Comparison of ENCODE assay signal across 9 cellular contexts in genomic region chr10:79320785-79321493, GRCh38. TPM values are rescaled to one million over a fixed set of nuclear protein-coding genes. Genes with fewer than 3 reads are reported as not detected.
DNase-seq lines count a peak whose midpoint lies in the region; ATAC-seq, FAIRE-seq and TF ChIP-seq lines count a peak whose summit lies in the region.
"Had no signal": no experiment of that assay in that cellular context is flagged by ENCODE, and none has a peak within 500 bp of the region (broad histone marks: within the 10 kb centered on the region; RNA-seq: fewer than 3 reads in every experiment).

No MANE protein-coding gene starts in this region.

- H2AFZ ChIP-seq in SK-N-SH (ENCODE audit: low read depth), result no peak overlapping the region

- TF ChIP-seq CTCF in SK-N-SH (IDR thresholded peaks at IDR 0.05) (no peak), bronchial epithelial cell (IDR thresholded peaks at IDR 0.05; ENCODE audit: insufficient read depth, low read length, severe bottlenecking) (no peak), suprapubic skin (IDR thresholded peaks at IDR 0.05) (no peak)

- no peaks in the 10 kb centered on the region for H3K79me2 ChIP-seq in SK-N-SH (ENCODE audit: insufficient read depth)

- H3K27ac ChIP-seq in SK-N-SH (ENCODE audit: low read depth in 2 of 2, low read length in 1 of 2), result peak overlapping the region in 1 of 2 experiments; percentile 45; a peak in 2 of 4 replicates
- H3K27ac ChIP-seq in suprapubic skin, result no peak overlapping the region

- no peak overlapping the region for H3K4me2 ChIP-seq in SK-N-SH

- CTCF ChIA-PET in SK-N-SH (lab: Yijun Ruan, JAX), result interaction anchor here (1.2 kb wide), 1 partner anchor 12 kb away, joined by 4 read pairs; no protein-coding TSS in a partner anchor

- H3K36me3 ChIP-seq in SK-N-SH (replicated peaks in 1 of 2; ENCODE audit: control insufficient read depth in 1 of 2, insufficient read depth in 2 of 2, low read length in 1 of 2), result peaks cover 0 to 3% of the 10 kb centered on the region in 2 experiments
- no peaks in the 10 kb centered on the region for H3K36me3 ChIP-seq in bronchial epithelial cell (ENCODE audit: control insufficient read depth, insufficient read depth, low read length)
- H3K36me3 ChIP-seq in suprapubic skin, result no peaks in the 10 kb centered on the region

- POLR2A ChIA-PET in SK-N-SH (lab: Yijun Ruan, JAX), result no interaction called here

- ATAC-seq in SK-N-SH treated with all-trans-retinoic acid at 6 μM for 48 hours, result no peak

- peak; percentile 93 for FAIRE-seq in bronchial epithelial cell (lab: Jason Lieb, UNC)

- 68% methylated on average over 8 of the region's 8 CpGs for WGBS in SK-N-SH (ENCODE audit: low lambda C conversion rate)
- 68% methylated on average over 8 of the region's 8 CpGs for WGBS in suprapubic skin

- peaks cover 35 to 43% of the 10 kb centered on the region in 2 experiments; a peak in 3 of 4 replicates for H3K4me1 ChIP-seq in SK-N-SH (ENCODE audit: control insufficient read depth in 1 of 2, insufficient read depth in 2 of 2, low read depth in 1 of 2, low read length in 1 of 2)
- peaks cover 53% of the 10 kb centered on the region for H3K4me1 ChIP-seq in suprapubic skin

- TF ChIP-seq POLR2A in suprapubic skin (IDR thresholded peaks at IDR 0.05), result no peak

- no peak for TF ChIP-seq RAD21 in SK-N-SH (IDR thresholded peaks at IDR 0.05; ENCODE audit: low read length)

- H3K9me3 ChIP-seq in SK-N-SH, result no peaks in the 10 kb centered on the region
- no peaks in the 10 kb centered on the region for H3K9me3 ChIP-seq in suprapubic skin

- no peak overlapping the region for H3K9ac ChIP-seq in SK-N-SH

- no peaks in the 10 kb centered on the region for H4K20me1 ChIP-seq in SK-N-SH (ENCODE audit: insufficient read depth)

- TF ChIP-seq EP300 in SK-N-SH (IDR thresholded peaks at IDR 0.05; ENCODE audit: borderline replicate concordance in 1 of 2, low read depth in 1 of 2, low read length in 1 of 2) (peak in 1 of 2 experiments; percentile 43; a peak in 1 of 4 replicates), suprapubic skin (IDR thresholded peaks at IDR 0.05) (no peak)

- H3K4me3 ChIP-seq in SK-N-SH (ENCODE audit: low read depth in 2 of 2, low read length in 1 of 2), result no peak overlapping the region
- no peak overlapping the region for H3K4me3 ChIP-seq in bronchial epithelial cell (ENCODE audit: low read depth, low read length)
- H3K4me3 ChIP-seq in suprapubic skin, result no peak overlapping the region

- no peaks in the 10 kb centered on the region for H3K9me2 ChIP-seq in SK-N-SH

- peaks cover 39% of the 10 kb centered on the region for H3F3A ChIP-seq in SK-N-SH (replicated peaks; ENCODE audit: insufficient read depth)

- DNase-seq in SK-N-SH, result no peak
- DNase-seq in NOMO-1 treated with DMSO at 0.1 percent for 48 hours (lab: John Stamatoyannopoulos, UW; ENCODE audit: unreplicated experiment), result peak; percentile 95
- DNase-seq in bronchial epithelial cell (ENCODE audit: low read depth), result peak; percentile 100
- DNase-seq in renal cortical epithelial cell (ENCODE audit: low read depth), result peak; percentile 97
- no peak for DNase-seq in NCI-H2029 treated with DMSO at 0.1 percent for 48 hours (lab: John Stamatoyannopoulos, UW)
- DNase-seq in suprapubic skin (ENCODE audit: low spot score in 2 of 2), result no peak
- DNase-seq in putamen (ENCODE audit: low spot score), result no peak
- DNase-seq: NCI-H2081 had no signal

- no peaks in the 10 kb centered on the region for H3K27me3 ChIP-seq in SK-N-SH (ENCODE audit: insufficient read depth)
- no peaks in the 10 kb centered on the region for H3K27me3 ChIP-seq in bronchial epithelial cell (ENCODE audit: control insufficient read depth, insufficient read depth, low read length)
- H3K27me3 ChIP-seq in suprapubic skin, result no peaks in the 10 kb centered on the region

TF ChIP-seq in SK-N-SH, 30 proteins besides CTCF, POLR2A, EP300 and RAD21:
- TF ChIP-seq POLR2AphosphoS5 (IDR thresholded peaks at IDR 0.05; ENCODE audit: low read depth, low read length) (peak; percentile 18; the same call in 1 of the 2 replicates), SIN3A (IDR thresholded peaks at IDR 0.05; ENCODE audit: borderline replicate concordance, low read depth, low read length) (no peak), MAX (IDR thresholded peaks at IDR 0.05; ENCODE audit: low read depth) (peak; percentile 63), YY1 (IDR thresholded peaks at IDR 0.05; ENCODE audit: low read depth) (no peak), FOSL2 (IDR thresholded peaks at IDR 0.05; ENCODE audit: borderline replicate concordance, low read depth) (peak; percentile 77), TCF12 (IDR thresholded peaks at IDR 0.05) (peak; percentile 51; the same call in 1 of the 2 replicates), EZH2phosphoT487 (IDR thresholded peaks at IDR 0.05; ENCODE audit: borderline replicate concordance, low read depth) (no peak), FOXJ3 (CRISPR knock-in tag; IDR thresholded peaks at IDR 0.05) (no peak), GABPA (IDR thresholded peaks at IDR 0.05; ENCODE audit: low read depth) (no peak), NFIC (IDR thresholded peaks at IDR 0.05; ENCODE audit: borderline replicate concordance) (peak; percentile 33; the same call in 1 of the 2 replicates)

TF ChIP-seq in SK-N-SH treated with all-trans-retinoic acid at 6 μM for 48 hours, 23 proteins besides CTCF, POLR2A, EP300 and RAD21 (continues in another document):
- TF ChIP-seq ZNF8 (CRISPR knock-in tag; IDR thresholded peaks at IDR 0.05), result no peak
- no peak for TF ChIP-seq ZFP3 (CRISPR knock-in tag; IDR thresholded peaks at IDR 0.05)
- TF ChIP-seq TOX (CRISPR knock-in tag; IDR thresholded peaks at IDR 0.05; ENCODE audit: borderline replicate concordance), result no peak
- TF ChIP-seq TCF4 (CRISPR knock-in tag; IDR thresholded peaks at IDR 0.05; ENCODE audit: borderline replicate concordance), result no peak
- TF ChIP-seq ESRRG (CRISPR knock-in tag; IDR thresholded peaks at IDR 0.05), result no peak
- TF ChIP-seq RARB (CRISPR knock-in tag; IDR thresholded peaks at IDR 0.05), result no peak
- no peak for TF ChIP-seq ZNF565 (CRISPR knock-in tag; conservative IDR thresholded peaks at IDR 0.05; ENCODE audit: low read depth)
- no peak for TF ChIP-seq TSHZ2 (CRISPR knock-in tag; IDR thresholded peaks at IDR 0.05)
- no peak for TF ChIP-seq CREB5 (CRISPR knock-in tag; IDR thresholded peaks at IDR 0.05; ENCODE audit: low read depth)
- TF ChIP-seq ZC3H10 (CRISPR knock-in tag; IDR thresholded peaks at IDR 0.05), result no peak
- no peak for TF ChIP-seq POU6F1 (CRISPR knock-in tag; IDR thresholded peaks at IDR 0.05; ENCODE audit: borderline replicate concordance, low read depth)
- no peak for TF ChIP-seq GLIS3 (CRISPR knock-in tag; IDR thresholded peaks at IDR 0.05)
- no peak for TF ChIP-seq ZFP30 (CRISPR knock-in tag; IDR thresholded peaks at IDR 0.05)
- no peak for TF ChIP-seq CSDC2 (CRISPR knock-in tag; IDR thresholded peaks at IDR 0.05)
- TF ChIP-seq BACH2 (CRISPR knock-in tag; IDR thresholded peaks at IDR 0.05; ENCODE audit: borderline replicate concordance), result no peak

RNA-seq across cellular contexts. Expression of gene PPIF, which starts 26.3 kb away (rescaled TPM):
- 73.8 and 85.9 TPM in 2 replicates for polyA plus RNA-seq in SK-N-SH (2012; rRNA removed)
- polyA plus RNA-seq in SK-N-SH (2012; cell fraction: cytosol; rRNA removed), result 64.9 and 80.6 TPM in 2 replicates
- 163 and 169 TPM in 2 replicates for polyA plus RNA-seq in SK-N-SH (2012; cell fraction: nucleus; rRNA removed)
- 19.5 and 27.1 TPM in 2 replicates for total RNA-seq in bronchial epithelial cell
- total RNA-seq in renal cortical epithelial cell, result 48.6 and 58.7 TPM in 2 replicates
- total RNA-seq in suprapubic skin, result 10 to 100 TPM; 41.0 to 92.8 (median 71.1) TPM

Comparison
In these comparisons a context has a peak if more than half of its experiments do, and no peak if none do; other contexts are left out.
1. DNase-seq: peak in NOMO-1 treated with DMSO at 0.1 percent for 48 hours (single experiment), bronchial epithelial cell (single experiment) and renal cortical epithelial cell (single experiment); none in SK-N-SH (single experiment), NCI-H2029 treated with DMSO at 0.1 percent for 48 hours (single experiment), suprapubic skin (0 of 2) and putamen (single experiment).